Comparison of ENCODE assay signal across 8 cellular contexts in the genomic region with DNA sequence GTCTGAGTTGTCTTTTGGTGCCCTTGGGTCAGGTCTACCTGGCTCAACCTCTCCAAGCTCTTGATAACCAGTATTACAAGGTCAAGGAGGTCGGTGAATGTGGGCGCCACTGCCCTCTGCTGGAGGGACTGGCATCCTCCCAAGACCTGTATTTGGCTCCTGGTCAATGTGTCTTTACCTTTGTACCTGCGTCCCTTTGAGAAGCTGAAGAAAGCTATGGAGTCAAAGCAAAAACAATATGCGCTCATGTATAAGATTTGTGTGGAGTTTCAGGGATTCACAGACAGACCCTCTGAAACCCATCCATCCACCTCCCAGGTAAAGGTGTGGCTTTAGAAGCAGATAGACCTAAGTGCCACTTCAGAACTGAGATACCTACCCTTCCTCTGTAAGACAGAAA.
DNase-seq lines count a peak whose midpoint lies in the region; FAIRE-seq and TF ChIP-seq lines count a peak whose summit lies in the region.
"Had no signal": no experiment of that assay in that cellular context is flagged by ENCODE, and none has a peak within 500 bp of the region (broad histone marks: within the 10 kb centered on the region; RNA-seq: fewer than 3 reads in every experiment).

No MANE protein-coding gene starts in this region.

- H2BK12ac ChIP-seq in H1 (ENCODE audit: low read depth, low read length) = no peak overlapping the region

- H3K36me3 ChIP-seq in H1 (ENCODE audit: control insufficient read depth in 2 of 4, insufficient read depth in 4 of 4, low read length in 3 of 4) = no peaks in the 10 kb centered on the region
- no peaks in the 10 kb centered on the region for H3K36me3 ChIP-seq in tibial artery

- CTCF ChIA-PET in H1 (lab: Charles Lee; ENCODE audit: partially characterized antibody) = interaction anchor here (0.6 to 7.3 kb wide), 67 partner anchors 9 to 694 kb away, joined by 3 to 79 read pairs (median 5); no protein-coding TSS in a partner anchor

- peaks cover 3% of the 10 kb centered on the region for H3K9me3 Mint-ChIP-seq in nephron progenitor cell

- no peaks in the 10 kb centered on the region for H3K27me3 ChIP-seq in H1 (replicated peaks in 1 of 4; ENCODE audit: control insufficient read depth in 3 of 4, extremely low read depth in 1 of 4, insufficient read depth in 3 of 4, low read length in 3 of 4)
- no peaks in the 10 kb centered on the region for H3K27me3 ChIP-seq in tibial artery

- H3K23me2 ChIP-seq in H1 (ENCODE audit: low read depth, low read length) = no peaks in the 10 kb centered on the region

- no peaks in the 10 kb centered on the region for H3K4me1 Mint-ChIP-seq in nephron progenitor cell

- no peak overlapping the region for H3K4me2 ChIP-seq in H1 (ENCODE audit: insufficient read depth in 1 of 2, low read depth in 2 of 2, low read length in 2 of 2)

- peak; percentile 89 for FAIRE-seq in H1 (lab: Jason Lieb, UNC)
- FAIRE-seq: colon had no signal

- H2BK20ac ChIP-seq in H1 (ENCODE audit: low read length) = no peak overlapping the region

- TF ChIP-seq CTCF in GM12875 (IDR thresholded peaks at IDR 0.05; ENCODE audit: borderline replicate concordance, insufficient read depth, low read depth, low read length) (peak; percentile 89), H1 (IDR thresholded peaks at IDR 0.05; ENCODE audit: control extremely low read depth in 1 of 3, insufficient read depth in 1 of 3, low read depth in 1 of 3, low read length in 3 of 3) (peak; percentile 90 to 97 (median 91)), nephron progenitor cell (IDR thresholded peaks at IDR 0.05) (peak; percentile 72), tibial artery (IDR thresholded peaks at IDR 0.05) (peak; percentile 44 to 47)

- H3K4me1 ChIP-seq in H1 (replicated peaks in 1 of 4; ENCODE audit: control insufficient read depth in 3 of 4, insufficient read depth in 4 of 4, low read length in 3 of 4) (no peaks in the 10 kb centered on the region), tibial artery (no peaks in the 10 kb centered on the region)

- H3K27ac ChIP-seq in H1 (ENCODE audit: low read depth, low read length) = no peak overlapping the region
- no peak overlapping the region for H3K27ac ChIP-seq in tibial artery

- TF ChIP-seq EP300 in H1 (IDR thresholded peaks at IDR 0.05; ENCODE audit: borderline replicate concordance in 1 of 2, low read depth in 2 of 2, low read length in 2 of 2) = no peak

- H3K4me3 ChIP-seq in GM12875 (ENCODE audit: low read depth, low read length) (no peak overlapping the region), H1 (ENCODE audit: extremely low read depth in 1 of 4, insufficient read depth in 2 of 4, low read depth in 3 of 4, low read length in 4 of 4) (no peak overlapping the region), tibial artery (no peak overlapping the region)

- H3K4ac ChIP-seq in H1 (replicated peaks; ENCODE audit: insufficient read length, low read depth, low read length) = no peak overlapping the region

- H3K9ac ChIP-seq in H1 (replicated peaks in 1 of 4; ENCODE audit: extremely low read depth in 1 of 4, low read depth in 3 of 4, low read length in 3 of 4) = no peak overlapping the region

- DNase-seq in NCI-H146 (lab: John Stamatoyannopoulos, UW) = peak; percentile 32
- peak; percentile 84 to 89 for DNase-seq in activated CD4-positive, alpha-beta T cell treated with anti-CD3 and anti-CD28 coated beads, Interleukin-2, amount 50 U/mL, for 48 hours
- DNase-seq in H1 (ENCODE audit: low read depth in 1 of 2, low spot score in 2 of 2) = peak; percentile 75 to 94
- peak; percentile 67 for DNase-seq in nephron progenitor cell
- peak in 1 of 2 donors; percentile 34 for DNase-seq in tibial artery
- DNase-seq in hepatic stellate cell (ENCODE audit: low spot score) = no peak

- no peak overlapping the region for H4K8ac ChIP-seq in H1 (ENCODE audit: extremely low read depth, insufficient read depth, low read length)

- no peak overlapping the region for H3K27ac Mint-ChIP-seq in nephron progenitor cell

- no peak overlapping the region for H3K23ac ChIP-seq in H1 (ENCODE audit: insufficient read length)

- H3K79me1 ChIP-seq in H1 (ENCODE audit: low read depth, low read length) = no peaks in the 10 kb centered on the region

- no peak overlapping the region for H3K56ac ChIP-seq in H1 (replicated peaks; ENCODE audit: insufficient read length, low read depth, low read length)

- no peaks in the 10 kb centered on the region for H3K79me2 ChIP-seq in H1 (ENCODE audit: control insufficient read depth in 1 of 2, insufficient read depth in 2 of 2, low read length in 2 of 2)

- H3K36me3 Mint-ChIP-seq in nephron progenitor cell (ENCODE audit: low read depth) = no peaks in the 10 kb centered on the region

- POLR2A ChIA-PET in H1 (lab: Charles Lee; ENCODE audit: partially characterized antibody) = interaction anchor here (0.8 to 1.4 kb wide), 5 partner anchors 71 to 243 kb away, joined by 3 to 5 read pairs (median 3); no protein-coding TSS in a partner anchor

- no peak for TF ChIP-seq POLR2A in H1 (IDR thresholded peaks at IDR 0.05; ENCODE audit: control extremely low read depth in 1 of 2, low read depth in 2 of 2, low read length in 2 of 2)

- WGBS in H1 (ENCODE audit: extremely low coverage in 1 of 2, insufficient coverage in 1 of 2, insufficient read length in 1 of 2, insufficient replicate concordance in 2 of 2, low coverage in 1 of 2, low lambda C conversion rate in 2 of 2, missing lambda C conversion rate in 1 of 2), 2 experiments = 28% methylated on average over 4 of the region's 4 CpGs; no CpG with 5 or more reads in 1 of the 2 experiments

- H4K20me1 ChIP-seq in H1 (replicated peaks in 1 of 2; ENCODE audit: control insufficient read depth in 1 of 2, insufficient read depth in 2 of 2, low read length in 2 of 2) = no peaks in the 10 kb centered on the region

- no peak overlapping the region for H4K91ac ChIP-seq in H1 (replicated peaks; ENCODE audit: insufficient read length, low read length)

- H3K4me3 Mint-ChIP-seq in nephron progenitor cell = no peak overlapping the region

- peaks cover 50% of the 10 kb centered on the region for H3K27me3 Mint-ChIP-seq in nephron progenitor cell (ENCODE audit: low read depth, poor library complexity)

- no peak overlapping the region for H2BK120ac ChIP-seq in H1 (replicated peaks; ENCODE audit: low read depth, low read length)

- H2AFZ ChIP-seq in H1 (ENCODE audit: low read length) = peak overlapping the region; percentile 78; the same call in 1 of the 2 replicates

- H2BK5ac ChIP-seq in H1 (ENCODE audit: low read depth, low read length) = no peak overlapping the region

- no peak overlapping the region for H4K5ac ChIP-seq in H1 (ENCODE audit: insufficient read length, low read depth, low read length)

- no peak overlapping the region for H2AK5ac ChIP-seq in H1 (ENCODE audit: low read depth, low read length)

- TF ChIP-seq RAD21 in H1 (IDR thresholded peaks at IDR 0.05 in 1 of 2, conservative IDR thresholded peaks at IDR 0.05 in 1 of 2; ENCODE audit: low read depth in 2 of 2, low read length in 2 of 2) = peak; percentile 91 to 94

- 0 out of 2 replicates have a peak overlapping the region, but pooled peaks have one; percentile 32 for H2BK15ac ChIP-seq in H1 (ENCODE audit: low read length)

- intact Hi-C loops in tibial artery (cut with DNase I; ENCODE audit: low total_unique reads) = loop anchor here (10.0 kb wide), 1 partner anchor 88 kb away; no protein-coding TSS in a partner anchor

- H3K14ac ChIP-seq in H1 (ENCODE audit: insufficient read length) = no peak overlapping the region

- H3K9me3 ChIP-seq in H1 (ENCODE audit: insufficient read depth in 2 of 2, low read depth in 1 of 2, low read length in 1 of 2) = no peaks in the 10 kb centered on the region
- H3K9me3 ChIP-seq in tibial artery = no peaks in the 10 kb centered on the region

- H3K18ac ChIP-seq in H1 (ENCODE audit: extremely low read depth, low read length) = no peak overlapping the region

TF ChIP-seq in H1, 55 proteins besides CTCF, POLR2A, EP300 and RAD21:
- TF ChIP-seq SP1 (IDR thresholded peaks at IDR 0.05; ENCODE audit: low read depth, low read length) = no peak
